7 cellular contexts compared by ENCODE assay signal in the genomic region with DNA sequence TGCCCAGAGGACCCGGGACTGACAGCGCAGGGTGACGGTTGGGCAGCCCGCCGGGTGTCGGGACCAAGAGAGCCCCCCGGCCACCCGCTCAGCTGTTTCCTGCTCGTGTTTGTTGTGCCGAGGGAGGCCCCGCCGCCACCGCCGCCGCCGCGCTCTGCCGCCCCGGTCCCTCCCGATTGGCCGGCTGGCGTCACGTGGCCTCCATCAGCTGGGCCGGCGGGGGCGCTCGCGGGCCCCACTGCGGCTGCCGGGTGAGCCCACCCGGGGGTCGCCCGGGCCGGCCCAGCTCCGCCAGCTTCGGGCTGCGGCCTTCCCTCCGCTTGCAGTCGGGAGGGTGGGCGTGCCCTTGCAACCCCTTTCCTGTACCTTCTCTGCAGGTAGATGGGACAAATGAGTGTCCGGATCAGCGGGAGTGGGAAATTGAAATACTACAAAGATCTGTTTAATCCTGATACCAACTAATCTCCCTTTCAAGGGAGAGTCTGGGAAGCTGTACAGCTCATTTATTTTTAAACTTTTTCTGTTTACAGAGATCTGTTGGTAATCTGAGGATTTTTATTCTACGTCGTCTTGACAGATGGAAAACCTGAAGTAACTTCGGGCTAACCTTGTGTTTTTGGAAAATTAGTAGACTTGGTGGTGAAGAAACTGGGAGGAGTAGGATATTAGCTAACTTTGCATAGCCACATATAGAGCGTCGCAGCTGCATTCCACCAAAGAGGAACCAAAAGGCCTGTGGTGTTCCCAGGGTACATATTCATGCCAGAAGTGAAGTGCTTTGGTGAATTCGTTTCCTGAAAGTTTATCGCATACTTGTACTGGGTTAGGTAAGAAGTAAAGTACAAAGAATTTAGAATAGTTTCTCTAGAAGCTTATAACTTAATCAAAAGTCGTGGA. TPM values are rescaled to one million over a fixed set of nuclear protein-coding genes. Genes with fewer than 3 reads are reported as not detected.
A peak's percentile ranks its signal among the peaks of the same experiment; 100 is the strongest.
DNase-seq lines count a peak whose midpoint lies in the region; ATAC-seq, FAIRE-seq and TF ChIP-seq lines count a peak whose summit lies in the region.

No MANE protein-coding gene starts in this region.

- peak; percentile 72 for DNase-seq in GM12891 (ENCODE audit: insufficient read length, low spot score)
- peak; percentile 30 for DNase-seq in NCI-H226
- DNase-seq in activated CD4-positive, alpha-beta T cell treated with anti-CD3 and anti-CD28 coated beads, Interleukin-2, amount 50 U/mL, for 4 hours = peak; percentile 64 to 67
- peak; percentile 30 to 77 for DNase-seq in dermis microvascular lymphatic vessel endothelial cell (ENCODE audit: low read depth in 2 of 2)
- peak; percentile 58 to 95 for DNase-seq in lower leg skin (ENCODE audit: low spot score in 2 of 2)
- DNase-seq in stimulated activated CD4-positive, alpha-beta T cell treated with anti-CD3 and anti-CD28 coated beads, Interleukin-4, amount 100 ng/mL, for 48 hours (ENCODE audit: low read depth in 2 of 2) = peak; percentile 72 to 74

- peak; percentile 28 for ATAC-seq in HG02885 (IDR thresholded peaks at IDR 0.05; ENCODE audit: poor library complexity, unreplicated experiment)

- TF ChIP-seq CTCF in lower leg skin (IDR thresholded peaks at IDR 0.05) = no peak

- H3K4me3 ChIP-seq in lower leg skin (ENCODE audit: low read depth, poor library complexity, severe bottlenecking) = peak overlapping the region; percentile 94

- no peak for TF ChIP-seq POLR2A in GM12891 (IDR thresholded peaks at IDR 0.05; ENCODE audit: low read depth, low read length)
- peak in 1 of 2 donors; percentile 62 for TF ChIP-seq POLR2A in lower leg skin (IDR thresholded peaks at IDR 0.05)

- intact Hi-C loops in lower leg skin (cut with DNase I; ENCODE audit: low total_unique reads) = no loop called here

- WGBS in lower leg skin, 2 donors = 6 to 9% methylated on average over 22 to 37 of the region's 50 CpGs

- FAIRE-seq in GM12891 (lab: Jason Lieb, UNC) = peak; percentile 76

TF ChIP-seq in GM12891, 5 proteins besides CTCF, POLR2A, EP300 and RAD21:
- no peak for TF ChIP-seq POLR2AphosphoS5 (IDR thresholded peaks at IDR 0.05; ENCODE audit: low read depth, low read length)
- TF ChIP-seq TAF1 (IDR thresholded peaks at IDR 0.05; ENCODE audit: low read depth, low read length) = 0 out of 2 replicates have a peak, but pooled peaks have one; percentile 33

RNA-seq across cellular contexts. Expression of gene YPEL5, which starts 1.2 kb away (rescaled TPM):
- polyA plus RNA-seq in GM12891 (2012; ENCODE audit: low read depth, missing spikeins) = 29.8 TPM
- total RNA-seq in dermis microvascular lymphatic vessel endothelial cell (71.2 and 108 TPM in 2 replicates), lower leg skin (100 to 1,000 TPM in 1 of 4 donors, 10 to 100 TPM in 3; 75.3 to 108 (median 84.3) TPM)

Comparison
In these comparisons a context has a peak if more than half of its experiments do, and no peak if none do; other contexts are left out.
1. Peak in every context shown above with its lines: DNase-seq, ATAC-seq and H3K4me3 ChIP-seq.